Comparison of ENCODE assay signal across 18 cellular contexts in genomic region chr16:65731840-65732239, GRCh38.
"Had no signal": no experiment of that assay in that cellular context is flagged by ENCODE, and none has a peak within 500 bp of the region (broad histone marks: within the 10 kb centered on the region; RNA-seq: fewer than 3 reads in every experiment).

No MANE protein-coding gene starts in this region.

- H3K4me1 Mint-ChIP-seq: naive thymus-derived CD8-positive, alpha-beta T cell had no signal

- H3K27ac Mint-ChIP-seq: activated CD8-positive, alpha-beta T cell treated with anti-CD3 and anti-CD28 coated beads for 36 hours; activated naive CD4-positive, alpha-beta T cell treated with anti-CD3 and anti-CD28 coated beads, Interleukin-2, amount 50 U/mL, for 72 hours; activated T-cell treated with anti-CD3 and anti-CD28 coated beads, Interleukin-2, amount 50 U/mL, for 72 hours; brain; naive thymus-derived CD8-positive, alpha-beta T cell; WTC11 had no signal

- H3K4me3 Mint-ChIP-seq: activated CD8-positive, alpha-beta T cell treated with anti-CD3 and anti-CD28 coated beads for 36 hours; activated T-cell treated with anti-CD3 and anti-CD28 coated beads, Interleukin-2, amount 50 U/mL, for 72 hours; naive thymus-derived CD8-positive, alpha-beta T cell; WTC11 had no signal

- H3K27ac ChIP-seq: gastroesophageal sphincter, heart right ventricle, tibial nerve had no signal

- H3K36me3 ChIP-seq: gastroesophageal sphincter, heart right ventricle, tibial nerve had no signal

- ATAC-seq: activated CD8-positive, alpha-beta T cell treated with anti-CD3 and anti-CD28 coated beads for 36 hours; activated naive CD4-positive, alpha-beta T cell treated with anti-CD3 and anti-CD28 coated beads, Interleukin-2, amount 50 U/mL, for 72 hours; activated T-cell treated with anti-CD3 and anti-CD28 coated beads, Interleukin-2, amount 50 U/mL, for 72 hours; gastroesophageal sphincter; heart right ventricle; naive thymus-derived CD8-positive, alpha-beta T cell; WTC11 had no signal

- H3K4me1 ChIP-seq: gastroesophageal sphincter had no signal

- H3K4me3 ChIP-seq: gastroesophageal sphincter, heart right ventricle, tibial nerve had no signal

- DNase-seq: activated CD4-positive, alpha-beta T cell treated with anti-CD3 and anti-CD28 coated beads for 4 hours; activated CD8-positive, alpha-beta memory T cell treated with anti-CD3 and anti-CD28 coated beads, Interleukin-2, amount 50 U/mL, for 4 hours; activated CD8-positive, alpha-beta T cell treated with anti-CD3 and anti-CD28 coated beads for 36 hours; activated gamma-delta T cell; activated T-cell treated with anti-CD3 and anti-CD28 coated beads, Interleukin-2, amount 50 U/mL, for 72 hours; amniotic stem cell; effector CD8-positive, alpha-beta T cell; heart right ventricle; naive thymus-derived CD8-positive, alpha-beta T cell; posterior cingulate gyrus; stimulated activated CD4-positive, alpha-beta T cell treated with anti-CD3 and anti-CD28 coated beads, Interleukin-4, amount 100 ng/mL, for 24 hours; stimulated activated naive CD4-positive, alpha-beta T cell treated with Interleukin-2 at 50 U/mL for 16 hours; substantia nigra had no signal

- H3K9me3 Mint-ChIP-seq: activated CD8-positive, alpha-beta T cell treated with anti-CD3 and anti-CD28 coated beads for 36 hours had no signal

- H3K36me3 Mint-ChIP-seq: activated naive CD4-positive, alpha-beta T cell treated with anti-CD3 and anti-CD28 coated beads, Interleukin-2, amount 50 U/mL, for 72 hours; brain; naive thymus-derived CD8-positive, alpha-beta T cell had no signal

- H3K27me3 ChIP-seq: tibial nerve had no signal
